13 cellular contexts compared by ENCODE assay signal in genomic region chr14:22489247-22489551, GRCh38.
A peak's percentile ranks its signal among the peaks of the same experiment; 100 is the strongest.
DNase-seq lines count a peak whose midpoint lies in the region; ATAC-seq and TF ChIP-seq lines count a peak whose summit lies in the region.
"Had no signal": no experiment of that assay in that cellular context is flagged by ENCODE, and none has a peak within 500 bp of the region (broad histone marks: within the 10 kb centered on the region; RNA-seq: fewer than 3 reads in every experiment).

No MANE protein-coding gene starts in this region.

- no peaks in the 10 kb centered on the region; the same call in 1 of the 2 replicates for H3K79me2 ChIP-seq in OCI-LY1 (ENCODE audit: insufficient read depth, low read length)

- H3K9ac ChIP-seq in OCI-LY1 (ENCODE audit: low read length): peak overlapping the region; percentile 96

- no peaks in the 10 kb centered on the region for H3K9me3 ChIP-seq in OCI-LY1 (ENCODE audit: low read length)
- no peaks in the 10 kb centered on the region for H3K9me3 ChIP-seq in suprapubic skin
- no peaks in the 10 kb centered on the region for H3K9me3 ChIP-seq in testis
- H3K9me3 ChIP-seq: colonic mucosa had no signal

- no peaks in the 10 kb centered on the region for H3K9me3 Mint-ChIP-seq in effector memory CD8-positive, alpha-beta T cell

- peak overlapping the region; percentile 75 to 79 for H3K4me3 Mint-ChIP-seq in effector memory CD8-positive, alpha-beta T cell

- no peaks in the 10 kb centered on the region for H3K9me2 ChIP-seq in OCI-LY1 (ENCODE audit: low read depth, low read length)

- ATAC-seq in Right ventricle myocardium inferior (peak; percentile 35), GM19455 (IDR thresholded peaks at IDR 0.05; ENCODE audit: unreplicated experiment) (no peak)
- ATAC-seq in effector memory CD8-positive, alpha-beta T cell (replicated peaks): no peak
- ATAC-seq: SK-N-SH treated with all-trans-retinoic acid at 6 μM for 48 hours had no signal

- no peak overlapping the region for H2AFZ ChIP-seq in OCI-LY1 (ENCODE audit: low read length)

- peak overlapping the region in 1 of 2 donors; percentile 83 for H3K27ac Mint-ChIP-seq in effector memory CD8-positive, alpha-beta T cell

- TF ChIP-seq POLR2A in suprapubic skin (IDR thresholded peaks at IDR 0.05) (no peak), testis (IDR thresholded peaks at IDR 0.05) (no peak)

- H4K20me1 ChIP-seq in OCI-LY1 (ENCODE audit: insufficient read depth, low read length): no peaks in the 10 kb centered on the region

- H3K27me3 Mint-ChIP-seq in effector memory CD8-positive, alpha-beta T cell: no peaks in the 10 kb centered on the region

- 41% methylated on average over 5 of the region's 5 CpGs for WGBS in suprapubic skin
- 69 to 84% methylated on average over 5 of the region's 5 CpGs for WGBS in testis, 2 donors

- TF ChIP-seq CTCF in OCI-LY1 (IDR thresholded peaks at IDR 0.05; ENCODE audit: low read length): peak; percentile 51
- TF ChIP-seq CTCF in suprapubic skin (IDR thresholded peaks at IDR 0.05): no peak
- TF ChIP-seq CTCF in testis (IDR thresholded peaks at IDR 0.05): no peak

- peak overlapping the region; percentile 90 for H3K4me2 ChIP-seq in OCI-LY1 (ENCODE audit: low read length)

- H3K27ac ChIP-seq in OCI-LY1 (ENCODE audit: low read depth, low read length, poor library complexity, severe bottlenecking): peak overlapping the region; percentile 98
- peak overlapping the region; percentile 73 for H3K27ac ChIP-seq in suprapubic skin
- no peak overlapping the region for H3K27ac ChIP-seq in testis
- H3K27ac ChIP-seq: colonic mucosa had no signal

- peaks cover 33% of the 10 kb centered on the region for H3K36me3 Mint-ChIP-seq in effector memory CD8-positive, alpha-beta T cell (ENCODE audit: insufficient read depth)

- H3K4me3 ChIP-seq in OCI-LY1 (ENCODE audit: low read depth, low read length, poor library complexity, severe bottlenecking): peak overlapping the region; percentile 65
- H3K4me3 ChIP-seq in suprapubic skin: no peak overlapping the region
- no peak overlapping the region for H3K4me3 ChIP-seq in testis
- H3K4me3 ChIP-seq: colonic mucosa had no signal

- H3K4me1 ChIP-seq in OCI-LY1 (ENCODE audit: insufficient read depth, low read length, severe bottlenecking) (peaks cover 100% of the 10 kb centered on the region), suprapubic skin (peaks cover 81% of the 10 kb centered on the region), testis (peaks cover 10% of the 10 kb centered on the region)
- H3K4me1 ChIP-seq: colonic mucosa had no signal

- H3K27me3 ChIP-seq in OCI-LY1 (ENCODE audit: insufficient read depth, low read length) (no peaks in the 10 kb centered on the region), suprapubic skin (no peaks in the 10 kb centered on the region), testis (no peaks in the 10 kb centered on the region)
- H3K27me3 ChIP-seq: colonic mucosa had no signal

- peaks cover 0 to 12% of the 10 kb centered on the region in 2 donors for H3K4me1 Mint-ChIP-seq in effector memory CD8-positive, alpha-beta T cell (ENCODE audit: low read depth in 2 of 2)

- intact Hi-C loops in Right ventricle myocardium inferior (cut with DNase I): no loop called here
- intact Hi-C loops in cardiac septum (cut with DNase I): no loop called here
- intact Hi-C loops in testis (cut with DNase I; ENCODE audit: low total_unique reads): no loop called here

- H3F3A ChIP-seq in OCI-LY1 (ENCODE audit: insufficient read depth, low read length): peaks cover 10% of the 10 kb centered on the region

- TF ChIP-seq EP300 in suprapubic skin (IDR thresholded peaks at IDR 0.05): no peak

- DNase-seq in Right ventricle myocardium inferior (ENCODE audit: missing footprints): no peak
- DNase-seq in cardiac septum (ENCODE audit: low spot score): no peak
- DNase-seq in effector memory CD8-positive, alpha-beta T cell: no peak
- DNase-seq in suprapubic skin (ENCODE audit: low spot score in 2 of 2): no peak
- DNase-seq in testis: no peak
- no peak for DNase-seq in NCI-H1048 (lab: John Stamatoyannopoulos, UW)
- DNase-seq: AML-193, colonic mucosa, NCI-H2081, posterior cingulate gyrus had no signal

- H3K36me3 ChIP-seq in OCI-LY1 (ENCODE audit: insufficient read depth, low read length) (no peaks in the 10 kb centered on the region), suprapubic skin (no peaks in the 10 kb centered on the region), testis (ENCODE audit: low read depth, missing control alignments) (no peaks in the 10 kb centered on the region)
- H3K36me3 ChIP-seq: colonic mucosa had no signal

Comparison
In these comparisons a context has a peak if more than half of its experiments do, and no peak if none do; other contexts are left out.
1. H3K27ac ChIP-seq: peak in OCI-LY1 (single experiment) and suprapubic skin (single experiment); none in testis (0 of 2).